In genomic region chr6:139373928-139374356, GRCh38 we compare ENCODE assay signal across 8 cellular contexts.
A peak's percentile ranks its signal among the peaks of the same experiment; 100 is the strongest.
DNase-seq lines count a peak whose midpoint lies in the region; ATAC-seq lines count a peak whose summit lies in the region.

No MANE protein-coding gene starts in this region.

- H3K4me3 ChIP-seq in adipocyte (ENCODE audit: low read length), result peak overlapping the region; percentile 91

- peak overlapping the region; percentile 99 for H3K27ac Mint-ChIP-seq in stimulated activated naive CD8-positive, alpha-beta T cell treated with anti-CD3 and anti-CD28 coated beads, Interleukin-15, amount 100 ng/mL, for 72 hours

- peak; percentile 25 for ATAC-seq in HG03196 (IDR thresholded peaks at IDR 0.05; ENCODE audit: unreplicated experiment)
- peak; percentile 29 for ATAC-seq in stimulated activated naive CD8-positive, alpha-beta T cell treated with anti-CD3 and anti-CD28 coated beads, Interleukin-15, amount 100 ng/mL, for 72 hours
- ATAC-seq in GM21526 (IDR thresholded peaks at IDR 0.05; ENCODE audit: low FRiP score, unreplicated experiment), result no peak

- DNase-seq in SKM-1 (lab: John Stamatoyannopoulos, UW; ENCODE audit: unreplicated experiment) (peak; percentile 72), SKM-1 treated with dmso at 0.1 percent for 144 hours (lab: John Stamatoyannopoulos, UW; ENCODE audit: unreplicated experiment) (no peak), adipocyte (ENCODE audit: low read depth) (no peak), inferior parietal cortex (ENCODE audit: extremely low spot score) (peak; percentile 58), RPMI8226 (no peak)
- no peak for DNase-seq in stimulated activated naive CD8-positive, alpha-beta T cell treated with anti-CD3 and anti-CD28 coated beads, Interleukin-15, amount 100 ng/mL, for 72 hours

- no peaks in the 10 kb centered on the region for H3K27me3 ChIP-seq in adipocyte (replicated peaks; ENCODE audit: control insufficient read depth, insufficient read depth, low read length)

- no peaks in the 10 kb centered on the region for H3K9me3 Mint-ChIP-seq in stimulated activated naive CD8-positive, alpha-beta T cell treated with anti-CD3 and anti-CD28 coated beads, Interleukin-15, amount 100 ng/mL, for 72 hours

- H3K9me3 ChIP-seq in adipocyte (ENCODE audit: control insufficient read depth, low read length), result no peaks in the 10 kb centered on the region

- peaks cover 34% of the 10 kb centered on the region for H3K4me1 ChIP-seq in adipocyte (ENCODE audit: control insufficient read depth, insufficient read depth, low read length)

- H3K4me3 Mint-ChIP-seq in stimulated activated naive CD8-positive, alpha-beta T cell treated with anti-CD3 and anti-CD28 coated beads, Interleukin-15, amount 100 ng/mL, for 72 hours, result peak overlapping the region; percentile 92 to 96

- H3K27me3 Mint-ChIP-seq in stimulated activated naive CD8-positive, alpha-beta T cell treated with anti-CD3 and anti-CD28 coated beads, Interleukin-15, amount 100 ng/mL, for 72 hours, result no peaks in the 10 kb centered on the region

- H3K4me1 Mint-ChIP-seq in stimulated activated naive CD8-positive, alpha-beta T cell treated with anti-CD3 and anti-CD28 coated beads, Interleukin-15, amount 100 ng/mL, for 72 hours, result peaks cover 40% of the 10 kb centered on the region

- H3K9ac ChIP-seq in adipocyte (ENCODE audit: low read length), result peak overlapping the region; percentile 98

- peaks cover 19% of the 10 kb centered on the region for H3K36me3 ChIP-seq in adipocyte (ENCODE audit: control insufficient read depth, insufficient read depth, low read length, severe bottlenecking)

Comparison
In these comparisons a context has a peak if more than half of its experiments do, and no peak if none do; other contexts are left out.
1. DNase-seq: peak in SKM-1 (single experiment) and inferior parietal cortex (single experiment); none in SKM-1 treated with dmso at 0.1 percent for 144 hours (single experiment), adipocyte (single experiment), stimulated activated naive CD8-positive, alpha-beta T cell treated with anti-CD3 and anti-CD28 coated beads, Interleukin-15, amount 100 ng/mL, for 72 hours (0 of 2) and RPMI8226 (single experiment).